1 cellular context compared by ENCODE assay signal in the genomic region with DNA sequence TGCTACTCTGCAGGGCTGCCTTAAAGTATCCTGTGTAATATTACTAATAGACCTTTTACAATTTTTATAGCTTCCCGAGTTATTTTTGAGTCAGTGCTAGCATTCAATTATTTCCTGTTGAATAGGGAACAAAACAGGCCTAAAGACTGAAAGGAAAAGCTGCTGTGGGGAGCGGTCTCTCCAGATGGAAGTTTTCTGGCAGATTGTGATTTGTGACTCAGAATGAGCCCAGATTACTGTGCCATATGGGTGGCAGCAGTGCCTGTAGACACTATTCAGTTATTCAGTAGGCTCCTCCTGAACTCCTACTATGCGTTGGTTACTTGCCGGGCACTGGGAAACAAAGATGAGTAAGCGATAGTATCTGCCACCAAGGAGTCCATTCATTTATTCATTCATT.
TF ChIP-seq lines count a peak whose summit lies in the region.

No MANE protein-coding gene starts in this region.

TF ChIP-seq in GM23338, 12 proteins besides CTCF, POLR2A, EP300 and RAD21 (continued from another document):
- TF ChIP-seq, protein P1, sequence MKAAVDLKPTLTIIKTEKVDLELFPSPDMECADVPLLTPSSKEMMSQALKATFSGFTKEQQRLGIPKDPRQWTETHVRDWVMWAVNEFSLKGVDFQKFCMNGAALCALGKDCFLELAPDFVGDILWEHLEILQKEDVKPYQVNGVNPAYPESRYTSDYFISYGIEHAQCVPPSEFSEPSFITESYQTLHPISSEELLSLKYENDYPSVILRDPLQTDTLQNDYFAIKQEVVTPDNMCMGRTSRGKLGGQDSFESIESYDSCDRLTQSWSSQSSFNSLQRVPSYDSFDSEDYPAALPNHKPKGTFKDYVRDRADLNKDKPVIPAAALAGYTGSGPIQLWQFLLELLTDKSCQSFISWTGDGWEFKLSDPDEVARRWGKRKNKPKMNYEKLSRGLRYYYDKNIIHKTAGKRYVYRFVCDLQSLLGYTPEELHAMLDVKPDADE (IDR thresholded peaks at IDR 0.05): no peak
- TF ChIP-seq ZNF331 (CRISPR knock-in tag; IDR thresholded peaks at IDR 0.05; ENCODE audit: low read depth): no peak
- no peak for TF ChIP-seq EZH2 (IDR thresholded peaks at IDR 0.05; ENCODE audit: low read depth, unreplicated experiment)
- TF ChIP-seq, protein P2, sequence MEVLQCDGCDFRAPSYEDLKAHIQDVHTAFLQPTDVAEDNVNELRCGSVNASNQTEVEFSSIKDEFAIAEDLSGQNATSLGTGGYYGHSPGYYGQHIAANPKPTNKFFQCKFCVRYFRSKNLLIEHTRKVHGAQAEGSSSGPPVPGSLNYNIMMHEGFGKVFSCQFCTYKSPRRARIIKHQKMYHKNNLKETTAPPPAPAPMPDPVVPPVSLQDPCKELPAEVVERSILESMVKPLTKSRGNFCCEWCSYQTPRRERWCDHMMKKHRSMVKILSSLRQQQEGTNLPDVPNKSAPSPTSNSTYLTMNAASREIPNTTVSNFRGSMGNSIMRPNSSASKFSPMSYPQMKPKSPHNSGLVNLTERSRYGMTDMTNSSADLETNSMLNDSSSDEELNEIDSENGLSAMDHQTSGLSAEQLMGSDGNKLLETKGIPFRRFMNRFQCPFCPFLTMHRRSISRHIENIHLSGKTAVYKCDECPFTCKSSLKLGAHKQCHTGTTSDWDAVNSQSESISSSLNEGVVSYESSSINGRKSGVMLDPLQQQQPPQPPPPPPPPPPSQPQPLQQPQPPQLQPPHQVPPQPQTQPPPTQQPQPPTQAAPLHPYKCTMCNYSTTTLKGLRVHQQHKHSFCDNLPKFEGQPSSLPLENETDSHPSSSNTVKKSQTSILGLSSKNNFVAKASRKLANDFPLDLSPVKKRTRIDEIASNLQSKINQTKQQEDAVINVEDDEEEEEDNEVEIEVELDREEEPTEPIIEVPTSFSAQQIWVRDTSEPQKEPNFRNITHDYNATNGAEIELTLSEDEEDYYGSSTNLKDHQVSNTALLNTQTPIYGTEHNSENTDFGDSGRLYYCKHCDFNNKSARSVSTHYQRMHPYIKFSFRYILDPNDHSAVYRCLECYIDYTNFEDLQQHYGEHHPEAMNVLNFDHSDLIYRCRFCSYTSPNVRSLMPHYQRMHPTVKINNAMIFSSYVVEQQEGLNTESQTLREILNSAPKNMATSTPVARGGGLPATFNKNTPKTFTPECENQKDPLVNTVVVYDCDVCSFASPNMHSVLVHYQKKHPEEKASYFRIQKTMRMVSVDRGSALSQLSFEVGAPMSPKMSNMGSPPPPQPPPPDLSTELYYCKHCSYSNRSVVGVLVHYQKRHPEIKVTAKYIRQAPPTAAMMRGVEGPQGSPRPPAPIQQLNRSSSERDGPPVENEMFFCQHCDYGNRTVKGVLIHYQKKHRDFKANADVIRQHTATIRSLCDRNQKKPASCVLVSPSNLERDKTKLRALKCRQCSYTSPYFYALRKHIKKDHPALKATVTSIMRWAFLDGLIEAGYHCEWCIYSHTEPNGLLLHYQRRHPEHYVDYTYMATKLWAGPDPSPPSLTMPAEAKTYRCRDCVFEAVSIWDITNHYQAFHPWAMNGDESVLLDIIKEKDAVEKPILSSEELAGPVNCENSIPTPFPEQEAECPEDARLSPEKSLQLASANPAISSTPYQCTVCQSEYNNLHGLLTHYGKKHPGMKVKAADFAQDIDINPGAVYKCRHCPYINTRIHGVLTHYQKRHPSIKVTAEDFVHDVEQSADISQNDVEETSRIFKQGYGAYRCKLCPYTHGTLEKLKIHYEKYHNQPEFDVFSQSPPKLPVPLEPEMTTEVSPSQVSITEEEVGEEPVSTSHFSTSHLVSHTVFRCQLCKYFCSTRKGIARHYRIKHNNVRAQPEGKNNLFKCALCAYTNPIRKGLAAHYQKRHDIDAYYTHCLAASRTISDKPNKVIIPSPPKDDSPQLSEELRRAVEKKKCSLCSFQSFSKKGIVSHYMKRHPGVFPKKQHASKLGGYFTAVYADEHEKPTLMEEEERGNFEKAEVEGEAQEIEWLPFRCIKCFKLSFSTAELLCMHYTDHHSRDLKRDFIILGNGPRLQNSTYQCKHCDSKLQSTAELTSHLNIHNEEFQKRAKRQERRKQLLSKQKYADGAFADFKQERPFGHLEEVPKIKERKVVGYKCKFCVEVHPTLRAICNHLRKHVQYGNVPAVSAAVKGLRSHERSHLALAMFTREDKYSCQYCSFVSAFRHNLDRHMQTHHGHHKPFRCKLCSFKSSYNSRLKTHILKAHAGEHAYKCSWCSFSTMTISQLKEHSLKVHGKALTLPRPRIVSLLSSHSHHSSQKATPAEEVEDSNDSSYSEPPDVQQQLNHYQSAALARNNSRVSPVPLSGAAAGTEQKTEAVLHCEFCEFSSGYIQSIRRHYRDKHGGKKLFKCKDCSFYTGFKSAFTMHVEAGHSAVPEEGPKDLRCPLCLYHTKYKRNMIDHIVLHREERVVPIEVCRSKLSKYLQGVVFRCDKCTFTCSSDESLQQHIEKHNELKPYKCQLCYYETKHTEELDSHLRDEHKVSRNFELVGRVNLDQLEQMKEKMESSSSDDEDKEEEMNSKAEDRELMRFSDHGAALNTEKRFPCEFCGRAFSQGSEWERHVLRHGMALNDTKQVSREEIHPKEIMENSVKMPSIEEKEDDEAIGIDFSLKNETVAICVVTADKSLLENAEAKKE (CRISPR knock-in tag; IDR thresholded peaks at IDR 0.05): no peak
